ENCODE assay signal across 6 cellular contexts in genomic region chr3:41411065-41411464, GRCh38.
"Had no signal": no experiment of that assay in that cellular context is flagged by ENCODE, and none has a peak within 500 bp of the region (broad histone marks: within the 10 kb centered on the region; RNA-seq: fewer than 3 reads in every experiment).

No MANE protein-coding gene starts in this region.

- H3K4me2 ChIP-seq: KMS-11 had no signal

- H3K27me3 Mint-ChIP-seq: IgD-negative memory B cell had no signal

- DNase-seq: IMR-90, KG1 had no signal

- H3K4me3 Mint-ChIP-seq: IgD-negative memory B cell had no signal

- H3K4me3 ChIP-seq: K562 had no signal

- H3K9ac ChIP-seq: KMS-11 had no signal

- H3K27ac ChIP-seq: HL-60, KMS-11 had no signal

- H3K27ac Mint-ChIP-seq: IgD-negative memory B cell had no signal
